ENCODE assay signal across 8 cellular contexts in genomic region chr2:237744613-237745249, GRCh38. TPM values are rescaled to one million over a fixed set of nuclear protein-coding genes. Genes with fewer than 3 reads are reported as not detected.
DNase-seq lines count a peak whose midpoint lies in the region; ATAC-seq and TF ChIP-seq lines count a peak whose summit lies in the region.

No MANE protein-coding gene starts in this region.

- H3K4me1 ChIP-seq in DOHH2 (ENCODE audit: control insufficient read depth, low read length) (0 out of 2 replicates have a peak, but pooled peaks cover 2% of the 10 kb centered on the region), Peyer's patch (peaks cover 0 to 38% (median 1%) of the 10 kb centered on the region in 4 donors), neutrophil (ENCODE audit: control insufficient read depth in 1 of 2, insufficient read depth in 1 of 2, low read depth in 1 of 2, low read length in 1 of 2) (peaks cover 23 to 40% of the 10 kb centered on the region in 2 experiments)

- H3K9me3 ChIP-seq in DOHH2 (ENCODE audit: control insufficient read depth, insufficient read depth, low read length) (no peaks in the 10 kb centered on the region), Peyer's patch (no peaks in the 10 kb centered on the region), neutrophil (no peaks in the 10 kb centered on the region)

- no peaks in the 10 kb centered on the region for H3K9me2 ChIP-seq in DOHH2 (replicated peaks; ENCODE audit: control insufficient read depth, low read length)

- peaks cover 3% of the 10 kb centered on the region; the same call in 1 of the 2 replicates for H4K20me1 ChIP-seq in DOHH2 (ENCODE audit: control insufficient read depth, insufficient read depth, low read depth, low read length)

- H3K27ac ChIP-seq in DOHH2 (ENCODE audit: low read depth, low read length) (no peak overlapping the region), Peyer's patch (peak overlapping the region in 2 of 4 donors; percentile 12 to 50), neutrophil (peak overlapping the region; percentile 63)

- ATAC-seq in HG03095 (IDR thresholded peaks at IDR 0.05; ENCODE audit: unreplicated experiment) (peak; percentile 59), GM21723 (IDR thresholded peaks at IDR 0.05; ENCODE audit: unreplicated experiment) (no peak)

- no peak overlapping the region for H3K4me3 ChIP-seq in DOHH2 (ENCODE audit: low read length)
- H3K4me3 ChIP-seq in Peyer's patch = no peak overlapping the region
- no peak overlapping the region for H3K4me3 ChIP-seq in fibroblast of mammary gland (ENCODE audit: control insufficient read depth, low read depth, low read length)
- H3K4me3 ChIP-seq in neutrophil (ENCODE audit: low read depth in 1 of 2, low read length in 1 of 2) = no peak overlapping the region

- peak; percentile 75 to 91 (median 87) for DNase-seq in Peyer's patch
- DNase-seq in activated T-helper 1 cell treated with anti-CD3 and anti-CD28 coated beads, Interleukin-2, amount 50 U/mL, for 16 hours (ENCODE audit: low read depth in 1 of 2, low spot score in 1 of 2) = peak; percentile 65 to 67
- peak; percentile 52 for DNase-seq in fibroblast of mammary gland (ENCODE audit: low read depth)
- DNase-seq in stromal cell of bone marrow (ENCODE audit: low read depth) = peak; percentile 27

- peaks cover 6% of the 10 kb centered on the region; the same call in 1 of the 2 replicates for H3F3A ChIP-seq in DOHH2 (ENCODE audit: control insufficient read depth, insufficient read depth)

- TF ChIP-seq CTCF in DOHH2 (IDR thresholded peaks at IDR 0.05; ENCODE audit: low read depth, low read length, poor library complexity, severe bottlenecking) (peak; percentile 98), Peyer's patch (IDR thresholded peaks at IDR 0.05) (peak; percentile 94 to 96 (median 96)), fibroblast of mammary gland (conservative IDR thresholded peaks at IDR 0.05; ENCODE audit: control insufficient read depth, insufficient read depth, low read depth, low read length) (peak; percentile 91), neutrophil (IDR thresholded peaks at IDR 0.05) (peak; percentile 94)

- H3K36me3 ChIP-seq in DOHH2 (ENCODE audit: control insufficient read depth, low read length) = peaks cover 36% of the 10 kb centered on the region
- peaks cover 0 to 29% (median 0%) of the 10 kb centered on the region in 3 donors for H3K36me3 ChIP-seq in Peyer's patch
- H3K36me3 ChIP-seq in neutrophil = peaks cover 60% of the 10 kb centered on the region

- TF ChIP-seq POLR2A in Peyer's patch (IDR thresholded peaks at IDR 0.05) = peak in 1 of 2 donors; percentile 15

- H3K27me3 ChIP-seq in DOHH2 (ENCODE audit: control insufficient read depth, low read length) (no peaks in the 10 kb centered on the region), Peyer's patch (no peaks in the 10 kb centered on the region), neutrophil (no peaks in the 10 kb centered on the region)

- H3K79me2 ChIP-seq in DOHH2 (ENCODE audit: control insufficient read depth, low read length) = peaks cover 48% of the 10 kb centered on the region

- H3K4me2 ChIP-seq in DOHH2 (ENCODE audit: low read length) = no peak overlapping the region

RNA-seq across cellular contexts. Expression of gene RBM44, which starts 53.8 kb away (rescaled TPM):
- total RNA-seq in Peyer's patch = 1 to 10 TPM in 2 of 4 donors, under 1 TPM in 2; 0.38 to 2.5 (median 1.4) TPM

Comparison
In these comparisons a context has a peak if more than half of its experiments do, and no peak if none do; other contexts are left out.
1. DNase-seq: peak in every context shown above with its lines; median percentile 87 in Peyer's patch; 66 in activated T-helper 1 cell treated with anti-CD3 and anti-CD28 coated beads, Interleukin-2, amount 50 U/mL, for 16 hours; 52 in fibroblast of mammary gland; 27 in stromal cell of bone marrow.